ENCODE assay signal across 17 cellular contexts in the genomic region with DNA sequence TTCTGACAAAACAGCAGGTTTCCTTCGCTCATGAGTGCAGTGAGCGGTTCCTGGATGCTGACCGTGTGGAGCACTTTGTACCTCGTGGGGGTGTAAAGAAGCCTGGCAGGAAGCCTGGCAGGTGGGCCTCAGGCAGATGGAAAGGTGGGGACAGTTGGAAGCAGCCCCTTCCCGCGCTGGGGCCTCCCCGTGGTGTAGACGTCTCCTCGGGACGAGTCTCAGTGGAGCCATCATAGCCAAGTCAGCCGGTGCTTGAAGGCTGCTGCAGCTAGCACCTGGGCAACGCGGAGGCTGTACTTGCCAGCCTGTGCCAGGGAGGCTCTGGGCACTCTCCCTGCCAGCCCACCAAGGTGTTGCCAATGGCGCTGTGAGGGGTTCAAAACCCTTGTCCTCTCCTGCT.
"Had no signal": no experiment of that assay in that cellular context is flagged by ENCODE, and none has a peak within 500 bp of the region (broad histone marks: within the 10 kb centered on the region; RNA-seq: fewer than 3 reads in every experiment).

No MANE protein-coding gene starts in this region.

- H3K4me3 ChIP-seq: cardiac muscle cell, MG63 had no signal

- H3K9me3 ChIP-seq: MG63 had no signal

- H3K27ac ChIP-seq: brain microvascular endothelial cell, cardiac muscle cell had no signal

- DNase-seq: activated CD4-positive, alpha-beta T cell treated with anti-CD3 and anti-CD28 coated beads for 48 hours; activated CD4-positive, alpha-beta T cell treated with anti-CD3 and anti-CD28 coated beads, Interleukin-2, amount 50 U/mL, for 4 hours; activated CD4-positive, CD25-positive, alpha-beta regulatory T cell treated with anti-CD3 and anti-CD28 coated beads, Interleukin-2, amount 50 U/mL, for 72 hours; activated CD8-positive, alpha-beta T cell treated with anti-CD3 and anti-CD28 coated beads, Interleukin-2, amount 10 ng/mL, durations not matched to agents 7 days and 5 days; activated effector memory CD4-positive, alpha-beta T cell treated with anti-CD3 and anti-CD28 coated beads, Interleukin-2, amount 50 U/mL, for 16 hours; activated naive CD4-positive, alpha-beta T cell treated with anti-CD3 and anti-CD28 coated beads for 36 hours; activated T-cell treated with anti-CD3 and anti-CD28 coated beads, Interleukin-2, amount 50 U/mL, for 4 hours; brain microvascular endothelial cell; MG63; NCI-H1105; NCI-H1436; NCI-H1694 treated with DMSO at 0.1 percent for 48 hours; NCI-H2029 treated with DMSO at 0.1 percent for 48 hours; NCI-H510A treated with DMSO at 0.1 percent for 48 hours; PC-3; SHP77 treated with DMSO at 0.1 percent for 48 hours had no signal

- H3K36me3 ChIP-seq: brain microvascular endothelial cell, cardiac muscle cell, MG63 had no signal

- H3K27me3 ChIP-seq: brain microvascular endothelial cell, cardiac muscle cell, MG63 had no signal
